20 cellular contexts compared by ENCODE assay signal in the genomic region with DNA sequence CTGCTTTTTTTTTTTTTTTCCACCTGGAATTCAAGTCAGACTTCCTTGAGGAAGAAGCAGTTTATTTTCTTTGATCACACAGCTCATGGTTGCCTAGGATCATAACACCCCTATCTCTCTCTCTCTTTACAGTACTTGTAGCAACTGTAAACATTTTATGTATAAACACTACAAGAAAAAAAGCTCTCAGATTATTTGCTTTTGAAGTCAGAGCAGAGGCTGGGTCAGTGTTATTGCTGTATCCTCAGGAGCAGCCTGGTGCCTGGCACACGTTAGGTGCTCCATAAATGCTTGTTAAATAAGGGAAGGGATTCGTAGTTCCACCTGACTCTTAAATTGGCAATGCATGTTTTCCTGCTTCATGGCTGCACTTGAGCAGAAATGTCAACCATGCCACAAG.
DNase-seq lines count a peak whose midpoint lies in the region; ATAC-seq and TF ChIP-seq lines count a peak whose summit lies in the region.
"Had no signal": no experiment of that assay in that cellular context is flagged by ENCODE, and none has a peak within 500 bp of the region (broad histone marks: within the 10 kb centered on the region; RNA-seq: fewer than 3 reads in every experiment).

No MANE protein-coding gene starts in this region.

- no peak overlapping the region for H3K14ac ChIP-seq in IMR-90 (replicated peaks; ENCODE audit: low read depth, low read length)

- no peak overlapping the region for H3K23ac ChIP-seq in IMR-90 (ENCODE audit: low read depth, low read length)

- H4K20me1 ChIP-seq in IMR-90 (ENCODE audit: insufficient read depth, low read length): no peaks in the 10 kb centered on the region
- H4K20me1 ChIP-seq: BLaER1 treated with 17β-estradiol and CSF1 and Interleukin-3, amounts not matched to agents 10 nM and 100 nM had no signal

- no peak overlapping the region for H2BK5ac ChIP-seq in IMR-90 (ENCODE audit: low read depth, low read length, poor library complexity, severe bottlenecking)

- H2BK120ac ChIP-seq in IMR-90 (ENCODE audit: low read depth, low read length): no peak overlapping the region

- H3K36me3 ChIP-seq in IMR-90 (ENCODE audit: control insufficient read depth, insufficient read depth, low read length) (no peaks in the 10 kb centered on the region), mucosa of descending colon (ENCODE audit: low read depth) (no peaks in the 10 kb centered on the region)
- H3K36me3 ChIP-seq: BLaER1 treated with 17β-estradiol and CSF1 and Interleukin-3, amounts not matched to agents 10 nM and 100 nM had no signal

- no peak overlapping the region for H3K56ac ChIP-seq in IMR-90 (ENCODE audit: extremely low read depth, insufficient read depth, low read length)

- intact Hi-C loops in IMR-90 (cut with micrococcal nuclease) (no loop called here), mucosa of descending colon (cut with DNase I, micrococcal nuclease) (no loop called here)

- no peak overlapping the region for H3K4me3 ChIP-seq in IMR-90 (ENCODE audit: insufficient read depth, low read depth, low read length)
- no peak overlapping the region for H3K4me3 ChIP-seq in mucosa of descending colon
- H3K4me3 ChIP-seq: BLaER1 treated with 17β-estradiol and CSF1 and Interleukin-3, amounts not matched to agents 10 nM and 100 nM; GM23338 had no signal

- H3K4me1 ChIP-seq in IMR-90 (ENCODE audit: control insufficient read depth, insufficient read depth, low read length) (peaks cover 8% of the 10 kb centered on the region), mucosa of descending colon (ENCODE audit: low read depth) (peaks cover 18% of the 10 kb centered on the region)

- H3K9me1 ChIP-seq in IMR-90 (ENCODE audit: insufficient read depth, low read length): no peaks in the 10 kb centered on the region

- no peak overlapping the region for H3K4ac ChIP-seq in IMR-90 (ENCODE audit: low read depth, low read length)

- H2AFZ ChIP-seq in IMR-90 (replicated peaks; ENCODE audit: low read length, poor library complexity): no peak overlapping the region
- H2AFZ ChIP-seq: GM23338 had no signal

- H3K9me3 ChIP-seq in IMR-90 (ENCODE audit: control insufficient read depth, insufficient read depth, low read length) (peaks cover 2% of the 10 kb centered on the region; the same call in 1 of the 2 replicates), mucosa of descending colon (no peaks in the 10 kb centered on the region)

- POLR2A ChIA-PET in IMR-90 (lab: Charles Lee; ENCODE audit: unreplicated experiment): interaction anchor here (0.6 kb wide), 2 partner anchors 181 to 326 kb away, joined by 8 to 16 read pairs; no protein-coding TSS in a partner anchor

- no peak for TF ChIP-seq CTCF in IMR-90 (conservative IDR thresholded peaks at IDR 0.05; ENCODE audit: low read depth, low read length)
- no peak for TF ChIP-seq CTCF in mucosa of descending colon (IDR thresholded peaks at IDR 0.05)

- BruUV-seq in IMR-90 (replicated peaks; lab: Mats Ljungman, UMichigan): no TSS peak

- H3K9ac ChIP-seq in IMR-90 (ENCODE audit: low read depth, low read length): no peak overlapping the region
- H3K9ac ChIP-seq: BLaER1 treated with 17β-estradiol and CSF1 and Interleukin-3, amounts not matched to agents 10 nM and 100 nM had no signal

- dilution Hi-C loops in IMR-90 (cut with HindIII; ENCODE audit: low sequenced_read_pairs, unreplicated experiment): no loop called here

- no peak overlapping the region for H3K27ac ChIP-seq in IMR-90 (ENCODE audit: insufficient read depth, low read length)
- H3K27ac ChIP-seq: BLaER1 treated with 17β-estradiol and CSF1 and Interleukin-3, amounts not matched to agents 10 nM and 100 nM had no signal

- no peak overlapping the region for H4K8ac ChIP-seq in IMR-90 (ENCODE audit: low read depth in 2 of 2, low read length in 2 of 2)

- H2AK5ac ChIP-seq in IMR-90 (ENCODE audit: low read depth, low read length): no peak overlapping the region

- DNase-seq in NCI-H1092 treated with DMSO at 0.1 percent for 48 hours (lab: John Stamatoyannopoulos, UW): peak; percentile 14
- DNase-seq in NCI-H1092 (lab: John Stamatoyannopoulos, UW): no peak
- DNase-seq in IMR-90: peak; percentile 50
- DNase-seq in amniotic epithelial cell (ENCODE audit: low read depth): peak; percentile 7
- DNase-seq in mucosa of descending colon: peak in 2 of 3 donors; percentile 60 to 74
- DNase-seq in SIG-M5 (lab: John Stamatoyannopoulos, UW): no peak
- no peak for DNase-seq in AG08395 (ENCODE audit: low spot score)
- DNase-seq in NCI-H1105 (lab: John Stamatoyannopoulos, UW): no peak
- DNase-seq: 8988T; activated CD4-positive, alpha-beta memory T cell treated with anti-CD3 and anti-CD28 coated beads, Interleukin-2, amount 10 ng/mL, durations not matched to agents 7 days and 5 days; activated naive CD4-positive, alpha-beta T cell treated with anti-CD3 and anti-CD28 coated beads, Interleukin-2, amount 50 U/mL, for 16 hours; activated T-cell treated with anti-CD3 and anti-CD28 coated beads, Interleukin-2, amount 50 U/mL, for 24 hours; hippocampal formation; midbrain; MV-4-11; NCI-H226; Right ventricle myocardium superior; T-helper 1 cell had no signal

- CTCF ChIA-PET in IMR-90 (lab: Yijun Ruan, JAX): no interaction called here

- in situ Hi-C loops in IMR-90 (cut with MboI; ENCODE audit: low sequenced_read_pairs): no loop called here

- H3K79me1 ChIP-seq in IMR-90 (ENCODE audit: low read depth in 1 of 2, low read length in 2 of 2): no peaks in the 10 kb centered on the region

- peak overlapping the region; percentile 16; the same call in 1 of the 2 replicates for H3K18ac ChIP-seq in IMR-90 (ENCODE audit: low read depth, low read length)

- no peak for TF ChIP-seq RAD21 in IMR-90 (IDR thresholded peaks at IDR 0.05; ENCODE audit: low read length)

- ATAC-seq in IMR-90 (ENCODE audit: low read depth) (peak; percentile 61), mucosa of descending colon (peak; percentile 93)
- ATAC-seq: GM23338 had no signal

- peak overlapping the region; percentile 21; the same call in 1 of the 3 replicates for H2BK15ac ChIP-seq in IMR-90 (ENCODE audit: low read depth, low read length)

- no peak overlapping the region for H2AK9ac ChIP-seq in IMR-90 (replicated peaks; ENCODE audit: low read depth, low read length, poor library complexity)

- no peaks in the 10 kb centered on the region for H3K27me3 ChIP-seq in IMR-90 (ENCODE audit: control insufficient read depth, insufficient read depth, low read length)
- H3K27me3 ChIP-seq: BLaER1 treated with 17β-estradiol and CSF1 and Interleukin-3, amounts not matched to agents 10 nM and 100 nM had no signal

- no CpG with 5 or more reads among the region's 2 CpGs for whole genome bisulfite sequencing in IMR-90 (ENCODE audit: extremely low coverage in 2 of 2, insufficient read length in 1 of 2), 2 experiments

- TF ChIP-seq POLR2A in IMR-90 (IDR thresholded peaks at IDR 0.05; ENCODE audit: low read depth, low read length): no peak

- H3K4me2 ChIP-seq in IMR-90 (ENCODE audit: low read depth, low read length): no peak overlapping the region
- H3K4me2 ChIP-seq: BLaER1 treated with 17β-estradiol and CSF1 and Interleukin-3, amounts not matched to agents 10 nM and 100 nM; GM23338 had no signal

- no peak overlapping the region for H4K5ac ChIP-seq in IMR-90 (ENCODE audit: low read depth, low read length)

- no peak overlapping the region for H2BK20ac ChIP-seq in IMR-90 (ENCODE audit: low read depth, low read length)

- no peak overlapping the region for H4K91ac ChIP-seq in IMR-90 (ENCODE audit: insufficient read depth, low read depth, low read length)

TF ChIP-seq in IMR-90, 13 proteins besides CTCF, POLR2A, EP300 and RAD21:
- TF ChIP-seq SMC3 (IDR thresholded peaks at IDR 0.05; ENCODE audit: low read depth, low read length) (no peak), RCOR1 (IDR thresholded peaks at IDR 0.05; ENCODE audit: insufficient replicate concordance, low read length) (no peak), CHD1 (IDR thresholded peaks at IDR 0.05; ENCODE audit: low read depth, low read length) (no peak), FOS (IDR thresholded peaks at IDR 0.05; ENCODE audit: low read depth, low read length) (no peak)
TF ChIP-seq in IMR-90: peak in this region for 0.

Comparison
In these comparisons a context has a peak if more than half of its experiments do, and no peak if none do; other contexts are left out.
1. DNase-seq: peak in NCI-H1092 treated with DMSO at 0.1 percent for 48 hours (single experiment), IMR-90 (single experiment), amniotic epithelial cell (single experiment) and mucosa of descending colon (2 of 3); none in NCI-H1092 (single experiment), SIG-M5 (single experiment), AG08395 (single experiment) and NCI-H1105 (single experiment).